ENCODE assay signal across 9 cellular contexts in the genomic region with DNA sequence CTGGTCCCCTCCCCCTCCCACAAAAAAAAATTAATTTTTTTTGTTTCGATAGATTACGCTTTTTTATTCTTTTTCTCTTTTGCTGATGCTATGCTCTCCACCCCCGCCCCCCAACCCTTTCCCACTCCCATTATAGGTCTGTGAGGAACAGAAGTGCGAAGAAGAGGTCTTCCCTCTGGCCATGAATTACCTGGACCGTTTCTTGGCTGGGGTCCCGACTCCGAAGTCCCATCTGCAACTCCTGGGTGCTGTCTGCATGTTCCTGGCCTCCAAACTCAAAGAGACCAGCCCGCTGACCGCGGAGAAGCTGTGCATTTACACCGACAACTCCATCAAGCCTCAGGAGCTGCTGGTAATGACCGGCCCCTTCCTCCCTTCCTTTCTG. TPM values are rescaled to one million over a fixed set of nuclear protein-coding genes. Genes with fewer than 3 reads are reported as not detected.
DNase-seq lines count a peak whose midpoint lies in the region; TF ChIP-seq lines count a peak whose summit lies in the region.
"Had no signal": no experiment of that assay in that cellular context is flagged by ENCODE, and none has a peak within 500 bp of the region (broad histone marks: within the 10 kb centered on the region; RNA-seq: fewer than 3 reads in every experiment).

No MANE protein-coding gene starts in this region.

- peaks cover 9% of the 10 kb centered on the region for H3K4me1 ChIP-seq in H9 (ENCODE audit: insufficient read depth, low read length)
- peaks cover 24% of the 10 kb centered on the region for H3K4me1 ChIP-seq in iPS-15b (ENCODE audit: control insufficient read depth, insufficient read depth, low read length)

- H3T11ph ChIP-seq in H9 (ENCODE audit: low read length): no peak overlapping the region

- H3K4me1 Mint-ChIP-seq in H9: peaks cover 39 to 48% of the 10 kb centered on the region in 2 experiments
- H3K4me1 Mint-ChIP-seq in activated naive CD8-positive, alpha-beta T cell treated with anti-CD3 and anti-CD28 coated beads for 36 hours: peaks cover 45% of the 10 kb centered on the region

- H3K18ac ChIP-seq in H9 (ENCODE audit: insufficient read length, low read depth, low read length): no peak overlapping the region

- no peak overlapping the region for H4K8ac ChIP-seq in H9 (replicated peaks; ENCODE audit: insufficient read length, low read depth, low read length)

- peaks cover 48 to 52% (median 51%) of the 10 kb centered on the region in 3 experiments for H3K36me3 Mint-ChIP-seq in H9 (ENCODE audit: insufficient read depth in 1 of 3, low read depth in 3 of 3)
- H3K36me3 Mint-ChIP-seq in activated naive CD8-positive, alpha-beta T cell treated with anti-CD3 and anti-CD28 coated beads for 36 hours: peaks cover 65% of the 10 kb centered on the region

- H3K9me3 Mint-ChIP-seq in H9: peaks cover 2 to 3% of the 10 kb centered on the region in 2 experiments; a peak in 2 of 5 replicates
- H3K9me3 Mint-ChIP-seq in activated naive CD8-positive, alpha-beta T cell treated with anti-CD3 and anti-CD28 coated beads for 36 hours: no peaks in the 10 kb centered on the region

- no peak overlapping the region for H3K56ac ChIP-seq in H9 (ENCODE audit: insufficient read length, low read depth, low read length)

- peaks cover 4% of the 10 kb centered on the region for H4K20me1 ChIP-seq in H9 (ENCODE audit: control insufficient read depth, insufficient read depth, insufficient read length)

- peak overlapping the region in 2 of 3 experiments; percentile 21 to 98; a peak in 5 of 7 replicates for H3K27ac Mint-ChIP-seq in H9
- H3K27ac Mint-ChIP-seq in activated naive CD8-positive, alpha-beta T cell treated with anti-CD3 and anti-CD28 coated beads for 36 hours: peak overlapping the region; percentile 100

- H2AK5ac ChIP-seq in H9 (ENCODE audit: insufficient read length, low read length): no peak overlapping the region

- WGBS in H9 (ENCODE audit: extremely low coverage, insufficient read length, low lambda C conversion rate): no CpG with 5 or more reads among the region's 12 CpGs

- peaks cover 38% of the 10 kb centered on the region for H3K27me3 Mint-ChIP-seq in H9 (ENCODE audit: low read depth)
- no peaks in the 10 kb centered on the region for H3K27me3 Mint-ChIP-seq in activated naive CD8-positive, alpha-beta T cell treated with anti-CD3 and anti-CD28 coated beads for 36 hours

- no peak overlapping the region for H4K5ac ChIP-seq in H9 (ENCODE audit: insufficient read length, low read depth, low read length)

- H3K27ac ChIP-seq in H9 (ENCODE audit: insufficient read length, low read depth, low read length): no peak overlapping the region
- H3K27ac ChIP-seq in skin epidermis: peak overlapping the region in 9 of 21 experiments; percentile 11 to 96 (median 84)

- H2BK12ac ChIP-seq in H9 (ENCODE audit: insufficient read length, low read depth, low read length): no peak overlapping the region

- H2AFZ ChIP-seq in H9 (ENCODE audit: low read length): no peak overlapping the region

- H2BK5ac ChIP-seq in H9 (ENCODE audit: insufficient read length, low read length): no peak overlapping the region

- H3K27me3 ChIP-seq in H9 (ENCODE audit: insufficient read depth, low read length) (no peaks in the 10 kb centered on the region; the same call in 1 of the 2 replicates), iPS-15b (ENCODE audit: control insufficient read depth, insufficient read depth, low read length) (peaks cover 35% of the 10 kb centered on the region)

- H3K36me3 ChIP-seq in iPS-15b (ENCODE audit: control insufficient read depth, insufficient read depth, low read length): no peaks in the 10 kb centered on the region

- peak overlapping the region; percentile 88 to 98 for H3K4me3 Mint-ChIP-seq in H9
- H3K4me3 Mint-ChIP-seq in activated naive CD8-positive, alpha-beta T cell treated with anti-CD3 and anti-CD28 coated beads for 36 hours: peak overlapping the region; percentile 97

- H4K91ac ChIP-seq in H9 (ENCODE audit: insufficient read length, low read depth, low read length): no peak overlapping the region

- H3K4me3 ChIP-seq in iPS-15b (ENCODE audit: low read depth, low read length) (peak overlapping the region; percentile 93), skin epidermis (peak overlapping the region; percentile 49 to 76 (median 65))

- peaks cover 40% of the 10 kb centered on the region for H3K23me2 ChIP-seq in H9 (ENCODE audit: insufficient read length, low read depth, low read length, poor library complexity, severe bottlenecking)

- peaks cover 20% of the 10 kb centered on the region for H3K79me2 ChIP-seq in H9 (ENCODE audit: insufficient read depth, low read length)

- peak overlapping the region; percentile 83 for H3K9ac ChIP-seq in H9 (ENCODE audit: extremely low read depth, insufficient read length, low read length)
- H3K9ac ChIP-seq in iPS-15b (ENCODE audit: low read depth, low read length): no peak overlapping the region

- peak overlapping the region; percentile 77 for H3K4me2 ChIP-seq in H9 (ENCODE audit: insufficient read depth, insufficient read length, low read length)

- H3K9me3 ChIP-seq in H9 (ENCODE audit: control insufficient read depth, low read depth, low read length) (no peaks in the 10 kb centered on the region), iPS-15b (ENCODE audit: control insufficient read depth, insufficient read depth, low read length) (no peaks in the 10 kb centered on the region)

- no peak overlapping the region for H2BK15ac ChIP-seq in H9 (ENCODE audit: low read depth, low read length)

- no peak overlapping the region for H2BK20ac ChIP-seq in H9 (ENCODE audit: low read depth, low read length, poor library complexity, severe bottlenecking)

- peaks cover 2% of the 10 kb centered on the region for H3K79me1 ChIP-seq in H9 (ENCODE audit: insufficient read depth, low read depth, low read length, poor library complexity, severe bottlenecking)

- H3K14ac ChIP-seq in H9 (ENCODE audit: insufficient read depth, low read length): no peak overlapping the region

- H3K23ac ChIP-seq in H9 (ENCODE audit: insufficient read length, low read depth, low read length): no peak overlapping the region

- DNase-seq in H9 (peak; percentile 57), middle frontal gyrus (ENCODE audit: extremely low spot score, low spot score) (no peak), NOMO-1 (lab: John Stamatoyannopoulos, UW; ENCODE audit: unreplicated experiment in 2 of 2) (no peak), NCI-H2171 treated with DMSO at 0.1 percent for 48 hours (lab: John Stamatoyannopoulos, UW) (no peak)
- DNase-seq in activated naive CD8-positive, alpha-beta T cell treated with anti-CD3 and anti-CD28 coated beads for 36 hours: no peak
- DNase-seq in activated CD4-positive, CD25-positive, alpha-beta regulatory T cell treated with anti-CD3 and anti-CD28 coated beads, Interleukin-2, amount 50 U/mL, for 72 hours: no peak
- DNase-seq: NCI-H1092 treated with DMSO at 0.1 percent for 48 hours had no signal

- no peak overlapping the region for H3K4ac ChIP-seq in H9 (ENCODE audit: low read depth, low read length)

- TF ChIP-seq CTCF in H9 (conservative IDR thresholded peaks at IDR 0.05): no peak

- no peak overlapping the region for H2BK120ac ChIP-seq in H9 (ENCODE audit: low read depth, low read length, poor library complexity, severe bottlenecking)

RNA-seq across cellular contexts. Expression of a gene that starts 2.3 kb away (rescaled TPM):
- 98.2 and 104 TPM in 2 replicates for total RNA-seq in H9 (2021)
- total RNA-seq in activated naive CD8-positive, alpha-beta T cell treated with anti-CD3 and anti-CD28 coated beads for 36 hours: 100 to 1,000 TPM; 749 TPM

RNA-seq across cellular contexts. Expression of a gene that starts 45.2 kb away (rescaled TPM):
- 23.4 and 27.5 TPM in 2 replicates for total RNA-seq in H9 (2021)
- 10 to 100 TPM; 14.0 to 15.8 TPM for total RNA-seq in activated naive CD8-positive, alpha-beta T cell treated with anti-CD3 and anti-CD28 coated beads for 36 hours
